Comparison of ENCODE assay signal across 10 cellular contexts in the genomic region with DNA sequence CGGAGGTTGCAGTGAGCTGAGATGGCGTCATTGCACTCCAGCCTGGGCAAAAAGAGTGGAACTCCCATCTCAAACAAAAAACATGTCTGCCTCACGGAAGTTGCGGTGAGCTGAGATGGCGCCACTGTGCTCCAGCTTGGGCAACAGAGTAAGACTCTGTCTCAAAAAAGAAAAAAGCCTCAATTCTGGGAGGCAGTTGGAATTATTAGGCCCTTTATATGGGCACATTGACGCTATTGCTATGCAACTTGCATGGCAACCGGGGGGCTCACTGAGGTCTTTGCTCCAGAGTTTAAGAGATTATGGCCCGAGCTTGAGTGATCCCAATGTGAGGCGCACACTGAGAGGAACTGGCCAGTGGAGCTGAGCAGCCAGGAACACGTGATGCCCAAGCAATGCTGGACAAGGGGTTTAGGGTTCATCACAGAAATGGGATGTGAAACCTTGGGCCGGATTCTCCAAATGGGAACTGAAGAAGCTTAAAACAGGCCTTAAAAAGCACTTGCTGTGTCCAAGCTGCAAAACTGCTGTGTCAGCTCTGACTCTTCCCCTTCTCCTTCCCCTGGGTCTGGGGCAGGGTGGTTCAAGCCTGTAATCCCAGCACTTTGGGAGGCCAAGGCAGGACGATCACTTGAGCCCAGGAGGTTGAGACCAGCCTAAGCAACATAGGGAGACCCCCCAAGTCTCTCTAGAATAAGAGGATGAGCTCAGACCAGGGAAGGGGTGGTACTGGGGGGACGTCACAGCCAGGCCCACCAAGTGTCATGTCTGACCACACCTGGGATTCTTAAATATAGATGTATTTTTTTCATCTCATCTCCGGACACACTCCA. TPM values are rescaled to one million over a fixed set of nuclear protein-coding genes. Genes with fewer than 3 reads are reported as not detected.
DNase-seq lines count a peak whose midpoint lies in the region; ATAC-seq, FAIRE-seq and TF ChIP-seq lines count a peak whose summit lies in the region.
"Had no signal": no experiment of that assay in that cellular context is flagged by ENCODE, and none has a peak within 500 bp of the region (broad histone marks: within the 10 kb centered on the region; RNA-seq: fewer than 3 reads in every experiment).

No MANE protein-coding gene starts in this region.

- H3K4me2 ChIP-seq in Loucy (ENCODE audit: low read depth, low read length, poor library complexity, severe bottlenecking) (peak overlapping the region; percentile 91), K562 (ENCODE audit: insufficient read depth, low read length) (peak overlapping the region; percentile 99)

- in situ Hi-C loops in K562 (cut with MboI) = loop anchor here (10.0 kb wide), 1 partner anchor 93 kb away; a partner anchor contains a TSS

- no peaks in the 10 kb centered on the region for H3K27me3 Mint-ChIP-seq in CD8-positive, alpha-beta T cell (ENCODE audit: low read depth)

- H3K4me3 Mint-ChIP-seq in CD8-positive, alpha-beta T cell = peak overlapping the region; percentile 99

- H3K27ac ChIP-seq in CD8-positive, alpha-beta T cell (ENCODE audit: low read depth, low read length) = no peak overlapping the region
- H3K27ac ChIP-seq in K562 (ENCODE audit: extremely low read depth, low read depth, low read length) = peak overlapping the region; percentile 82

- no peaks in the 10 kb centered on the region for H3F3A ChIP-seq in Loucy (ENCODE audit: low read depth)

- peaks cover 33% of the 10 kb centered on the region for H3K4me1 ChIP-seq in CD8-positive, alpha-beta T cell (ENCODE audit: insufficient read depth, low read length)
- peaks cover 27% of the 10 kb centered on the region for H3K4me1 ChIP-seq in Loucy (ENCODE audit: insufficient read depth, low read length, poor library complexity, severe bottlenecking)
- H3K4me1 ChIP-seq in K562 (replicated peaks in 1 of 2; ENCODE audit: control insufficient read depth in 2 of 2, insufficient read depth in 2 of 2, low read length in 2 of 2) = peaks cover 32 to 54% of the 10 kb centered on the region in 2 experiments

- H3K27me3 ChIP-seq in CD8-positive, alpha-beta T cell (ENCODE audit: insufficient read depth, low read length) = no peaks in the 10 kb centered on the region
- H3K27me3 ChIP-seq in Loucy (ENCODE audit: insufficient read depth, low read length, poor library complexity, severe bottlenecking) (no peaks in the 10 kb centered on the region), K562 (ENCODE audit: control insufficient read depth in 2 of 2, insufficient read depth in 2 of 2, low read length in 2 of 2) (no peaks in the 10 kb centered on the region)

- H3K9ac ChIP-seq in Loucy (ENCODE audit: low read depth, low read length, poor library complexity, severe bottlenecking) (no peak overlapping the region), K562 (ENCODE audit: insufficient read depth in 1 of 2, low read depth in 2 of 2, low read length in 2 of 2) (peak overlapping the region; percentile 90 to 91; a peak in 3 of 4 replicates)

- no peak for ATAC-seq in CD8-positive, alpha-beta T cell
- ATAC-seq in K562 = peak; percentile 11
- no peak for ATAC-seq in HG02798 (IDR thresholded peaks at IDR 0.05; ENCODE audit: poor library complexity, unreplicated experiment)
- no peak for ATAC-seq in GM19463 (IDR thresholded peaks at IDR 0.05; ENCODE audit: unreplicated experiment)

- peaks cover 51% of the 10 kb centered on the region for H3K36me3 Mint-ChIP-seq in CD8-positive, alpha-beta T cell

- H3K4me1 Mint-ChIP-seq in CD8-positive, alpha-beta T cell (ENCODE audit: low read depth) = peaks cover 47% of the 10 kb centered on the region

- no peak overlapping the region for H3K4me3 ChIP-seq in CD8-positive, alpha-beta T cell (ENCODE audit: low read depth, low read length)
- H3K4me3 ChIP-seq in Loucy (ENCODE audit: low read length, poor library complexity, severe bottlenecking) (no peak overlapping the region), K562 (peak overlapping the region; percentile 70)

- H2AFZ ChIP-seq in Loucy (ENCODE audit: low read length) = no peak overlapping the region
- no peak overlapping the region for H2AFZ ChIP-seq in K562 (ENCODE audit: low read depth, low read length)

- POLR2A ChIA-PET in CD8-positive, alpha-beta T cell (lab: Charles Lee) = interaction anchor here (0.6 to 2.3 kb wide), 9 partner anchors 13 to 175 kb away, joined by 3 to 16 read pairs (median 3); a partner anchor contains a TSS
- POLR2A ChIA-PET in K562 (lab: Yijun Ruan, JAX) = interaction anchor here (0.6 to 14.5 kb wide), 39 partner anchors 8 to 567 kb away, joined by 3 to 439 read pairs (median 6); a partner anchor contains a TSS
- POLR2A ChIA-PET in GM10248 (lab: Yijun Ruan, JAX) = interaction anchor here (0.6 to 3.8 kb wide), 13 partner anchors 8 to 633 kb away, joined by 3 to 67 read pairs (median 4); a partner anchor contains a TSS

- no TSS peak for BruUV-seq in K562 (replicated peaks; lab: Mats Ljungman, UMichigan)

- no peaks in the 10 kb centered on the region for H3K9me1 ChIP-seq in K562 (ENCODE audit: control insufficient read depth, insufficient read depth, low read length)

- H3K36me3 ChIP-seq in CD8-positive, alpha-beta T cell (ENCODE audit: insufficient read depth, low read length) = peaks cover 12% of the 10 kb centered on the region
- H3K36me3 ChIP-seq in Loucy (ENCODE audit: insufficient read depth, low read length) (peaks cover 6% of the 10 kb centered on the region; the same call in 1 of the 2 replicates), K562 (ENCODE audit: control insufficient read depth, insufficient read depth, low read length) (peaks cover 56% of the 10 kb centered on the region)

- H4K20me1 ChIP-seq in Loucy (ENCODE audit: insufficient read depth, low read length, poor library complexity, severe bottlenecking) (peaks cover 13% of the 10 kb centered on the region), K562 (replicated peaks; ENCODE audit: control insufficient read depth, insufficient read depth, low read length) (peaks cover 21% of the 10 kb centered on the region)

- H3K9me2 ChIP-seq in Loucy (replicated peaks; ENCODE audit: low read depth, low read length) = no peaks in the 10 kb centered on the region

- H3K27ac Mint-ChIP-seq in CD8-positive, alpha-beta T cell = no peak overlapping the region

- intact Hi-C loops in CD8-positive, alpha-beta T cell (cut with DNase I, micrococcal nuclease) = loop anchor here (1.0 to 10.0 kb wide), 4 partner anchors 24 to 455 kb away; a partner anchor contains a TSS
- intact Hi-C loops in K562 (cut with micrococcal nuclease) = loop anchor here (1.0 to 5.0 kb wide), 3 partner anchors 35 to 94 kb away; a partner anchor contains a TSS

- no peak for TF ChIP-seq RAD21 in K562 (CRISPR knock-in tag; conservative IDR thresholded peaks at IDR 0.05 in 1 of 2, IDR thresholded peaks at IDR 0.05 in 1 of 2)

- TF ChIP-seq POLR2A in K562 (conservative IDR thresholded peaks at IDR 0.05) = peak; percentile 94

- H3K79me2 ChIP-seq in Loucy (ENCODE audit: insufficient read depth, low read length) = peaks cover 31% of the 10 kb centered on the region
- H3K79me2 ChIP-seq in K562 (ENCODE audit: control insufficient read depth, insufficient read depth, low read length) = peaks cover 47% of the 10 kb centered on the region

- TF ChIP-seq CTCF in CD8-positive, alpha-beta T cell (IDR thresholded peaks at IDR 0.05) = no peak
- TF ChIP-seq CTCF in Loucy (conservative IDR thresholded peaks at IDR 0.05; ENCODE audit: low read length) (no peak), K562 (IDR thresholded peaks at IDR 0.05 in 2 of 3, conservative IDR thresholded peaks at IDR 0.05 in 1 of 3; ENCODE audit: insufficient read depth in 2 of 3, low read depth in 1 of 3, low read length in 3 of 3) (no peak), GM10248 (IDR thresholded peaks at IDR 0.05; ENCODE audit: control extremely low read depth, extremely low read depth, low read depth, missing control alignments) (no peak)

- DNase-seq in CD8-positive, alpha-beta T cell = no peak
- peak in 1 of 4 experiments; percentile 80 for DNase-seq in K562 (ENCODE audit: extremely low read depth in 1 of 4, low spot score in 3 of 4)
- DNase-seq in medulla oblongata (ENCODE audit: extremely low spot score) = peak; percentile 92
- DNase-seq in GM10248 (ENCODE audit: extremely low spot score) = no peak
- DNase-seq in NCI-H1105 treated with DMSO at 0.1 percent for 48 hours (lab: John Stamatoyannopoulos, UW) = no peak

- no peaks in the 10 kb centered on the region for H3K9me3 ChIP-seq in CD8-positive, alpha-beta T cell (ENCODE audit: low read length)
- H3K9me3 ChIP-seq in Loucy (ENCODE audit: insufficient read depth, low read depth, low read length) (no peaks in the 10 kb centered on the region), K562 (replicated peaks; ENCODE audit: control insufficient read depth, insufficient read depth, low read depth, low read length) (no peaks in the 10 kb centered on the region)

- CTCF ChIA-PET in CD8-positive, alpha-beta T cell (lab: Charles Lee) = interaction anchor here (0.6 to 2.9 kb wide), 6 partner anchors 8 to 180 kb away, joined by 3 to 11 read pairs (median 4); a partner anchor contains a TSS
- CTCF ChIA-PET in K562 (lab: Yijun Ruan, JAX; ENCODE audit: low intra/inter-chr PET ratio) (interaction anchor here (0.6 kb wide), 1 partner anchor 333 kb away, joined by 3 read pairs; no protein-coding TSS in a partner anchor), GM10248 (lab: Yijun Ruan, JAX) (interaction anchor here (1.0 to 3.1 kb wide), 8 partner anchors 10 to 179 kb away, joined by 3 to 27 read pairs (median 6); a partner anchor contains a TSS)

- 19% methylated on average over 14 of the region's 14 CpGs for WGBS in K562 (ENCODE audit: insufficient coverage, low coverage, missing lambda C conversion rate)

- FAIRE-seq in K562 (lab: Jason Lieb, UNC) = peak; percentile 73

- no peak for TF ChIP-seq EP300 in K562 (IDR thresholded peaks at IDR 0.05; ENCODE audit: low read length)

- H3K9me3 Mint-ChIP-seq in CD8-positive, alpha-beta T cell = no peaks in the 10 kb centered on the region

RNA-seq across cellular contexts. Expression of a gene that starts 2.5 kb away (rescaled TPM):
- 100 to 1,000 TPM; 665 to 668 TPM for total RNA-seq in CD8-positive, alpha-beta T cell
- 116 and 227 TPM in 2 replicates for total RNA-seq in K562 (2011; cell fraction: chromatin; rRNA removed; ENCODE audit: low replicate concordance)
- total RNA-seq in K562 (2011; cell fraction: nucleolus; rRNA removed) = 251 and 284 TPM in 2 replicates
- 546 and 1,281 TPM in 2 replicates for total RNA-seq in K562 (2011; cell fraction: nucleoplasm; rRNA removed)
- total RNA-seq in K562 (2014; rRNA removed) (3,611 and 4,100 TPM in 2 replicates), K562 (2014; rRNA removed; fragmentation: Illumina TruSeq; extraction: Trizol) (2,821 and 3,420 TPM in 2 replicates), K562 (2015; rRNA removed; fragmentation: Illumina TruSeq; extraction: Trizol) (4,574 and 5,040 TPM in 2 replicates), K562 (2021) (3,376 and 3,459 TPM in 2 replicates)
- polyA plus RNA-seq in K562 (2011; rRNA removed) (1,231 and 2,161 TPM in 2 replicates), K562 (2014; fragmentation: Illumina TruSeq; extraction: Trizol) (6,461 and 6,790 TPM in 2 replicates), K562 (2014; fragmentation: Nextera tagmentation; extraction: Ambion mirVana) (over 10,000 TPM; 17,458 to 27,415 TPM), K562 (2014; rRNA removed) (3,965 and 4,994 TPM in 2 replicates)
- 5,138 and 6,086 TPM in 2 replicates for polyA plus RNA-seq in K562 (2011; cell fraction: cytosol; rRNA removed)
- 1,631 and 1,635 TPM in 2 replicates for polyA plus RNA-seq in K562 (2011; cell fraction: nucleus; rRNA removed)
- polyA plus RNA-seq in K562 (2012) = 3,654 and 5,025 TPM in 2 replicates
- 536 and 548 TPM in 2 replicates for polyA minus RNA-seq in K562 (2011; rRNA and poly(A)+ RNA removed)
- polyA minus RNA-seq in K562 (2011; cell fraction: cytosol; rRNA and poly(A)+ RNA removed) = 790 and 999 TPM in 2 replicates
- polyA minus RNA-seq in K562 (2011; cell fraction: nucleus; rRNA and poly(A)+ RNA removed) = 171 and 269 TPM in 2 replicates

RNA-seq across cellular contexts. Expression of a gene that starts 12.9 kb away (rescaled TPM):
- 10 to 100 TPM; 55.7 to 57.4 TPM for total RNA-seq in CD8-positive, alpha-beta T cell
- 47.4 and 110 TPM in 2 replicates for total RNA-seq in K562 (2011; cell fraction: chromatin; rRNA removed; ENCODE audit: low replicate concordance)
- total RNA-seq in K562 (2011; cell fraction: nucleolus; rRNA removed) = 95.2 and 106 TPM in 2 replicates
- 67.2 and 75.0 TPM in 2 replicates for total RNA-seq in K562 (2011; cell fraction: nucleoplasm; rRNA removed)
- total RNA-seq in K562 (2014; rRNA removed) (44.5 and 62.0 TPM in 2 replicates), K562 (2014; rRNA removed; fragmentation: Illumina TruSeq; extraction: Trizol) (22.1 and 23.0 TPM in 2 replicates), K562 (2015; rRNA removed; fragmentation: Illumina TruSeq; extraction: Trizol) (41.3 and 46.5 TPM in 2 replicates), K562 (2021) (95.4 and 98.5 TPM in 2 replicates)
- polyA plus RNA-seq in K562 (2011; rRNA removed) (51.2 and 56.6 TPM in 2 replicates), K562 (2014; fragmentation: Illumina TruSeq; extraction: Trizol) (67.5 and 79.1 TPM in 2 replicates), K562 (2014; fragmentation: Nextera tagmentation; extraction: Ambion mirVana) (1 to 10 TPM; 3.2 to 5.5 TPM), K562 (2014; rRNA removed) (69.6 and 79.5 TPM in 2 replicates)
- 75.9 and 134 TPM in 2 replicates for polyA plus RNA-seq in K562 (2011; cell fraction: cytosol; rRNA removed)
- polyA plus RNA-seq in K562 (2011; cell fraction: nucleus; rRNA removed) = 94.1 and 129 TPM in 2 replicates
- polyA plus RNA-seq in K562 (2012) = 105 and 115 TPM in 2 replicates
- 13.0 and 20.5 TPM in 2 replicates for polyA minus RNA-seq in K562 (2011; rRNA and poly(A)+ RNA removed)
- polyA minus RNA-seq in K562 (2011; cell fraction: cytosol; rRNA and poly(A)+ RNA removed) = 37.3 and 38.6 TPM in 2 replicates
- polyA minus RNA-seq in K562 (2011; cell fraction: nucleus; rRNA and poly(A)+ RNA removed) = 30.5 and 33.0 TPM in 2 replicates

RNA-seq across cellular contexts. Expression of a gene that starts 25.5 kb away (rescaled TPM):
- total RNA-seq in CD8-positive, alpha-beta T cell = 10 to 100 TPM in 1 of 2 experiments, 1 to 10 TPM in 1; 9.5 to 11.9 TPM
- 36.8 and 78.5 TPM in 2 replicates for total RNA-seq in K562 (2011; cell fraction: chromatin; rRNA removed; ENCODE audit: low replicate concordance)
- 40.7 and 40.9 TPM in 2 replicates for total RNA-seq in K562 (2011; cell fraction: nucleolus; rRNA removed)
- total RNA-seq in K562 (2011; cell fraction: nucleoplasm; rRNA removed) = 28.8 and 32.4 TPM in 2 replicates
- total RNA-seq in K562 (2014; rRNA removed) = 12.9 and 20.5 TPM in 2 replicates
- total RNA-seq in K562 (2014; rRNA removed; fragmentation: Illumina TruSeq; extraction: Trizol) = 8.8 and 11.3 TPM in 2 replicates
- 15.2 and 18.4 TPM in 2 replicates for total RNA-seq in K562 (2015; rRNA removed; fragmentation: Illumina TruSeq; extraction: Trizol)
- 26.1 and 28.1 TPM in 2 replicates for total RNA-seq in K562 (2021)
- polyA plus RNA-seq in K562 (2011; rRNA removed) = 26.0 and 26.7 TPM in 2 replicates
- 26.7 and 37.5 TPM in 2 replicates for polyA plus RNA-seq in K562 (2011; cell fraction: cytosol; rRNA removed)
- 26.4 and 41.7 TPM in 2 replicates for polyA plus RNA-seq in K562 (2011; cell fraction: nucleus; rRNA removed)
- 20.3 and 23.1 TPM in 2 replicates for polyA plus RNA-seq in K562 (2012)
- polyA plus RNA-seq in K562 (2014; fragmentation: Illumina TruSeq; extraction: Trizol) = 31.1 and 32.2 TPM in 2 replicates
- 1 to 10 TPM; 1.9 to 2.2 TPM for polyA plus RNA-seq in K562 (2014; fragmentation: Nextera tagmentation; extraction: Ambion mirVana)
- 18.0 and 24.3 TPM in 2 replicates for polyA plus RNA-seq in K562 (2014; rRNA removed)
- polyA minus RNA-seq in K562 (2011; rRNA and poly(A)+ RNA removed) = 15.7 and 26.2 TPM in 2 replicates
- polyA minus RNA-seq in K562 (2011; cell fraction: cytosol; rRNA and poly(A)+ RNA removed) = 20.6 and 25.9 TPM in 2 replicates
- 13.2 and 13.8 TPM in 2 replicates for polyA minus RNA-seq in K562 (2011; cell fraction: nucleus; rRNA and poly(A)+ RNA removed)

RNA-seq across cellular contexts. Expression of a gene that starts 26.1 kb away (rescaled TPM):
- total RNA-seq in CD8-positive, alpha-beta T cell = 10 to 100 TPM; 10.5 to 11.5 TPM
- 106 and 309 TPM in 2 replicates for total RNA-seq in K562 (2011; cell fraction: chromatin; rRNA removed; ENCODE audit: low replicate concordance)
- 270 and 321 TPM in 2 replicates for total RNA-seq in K562 (2011; cell fraction: nucleolus; rRNA removed)
- total RNA-seq in K562 (2011; cell fraction: nucleoplasm; rRNA removed) = 174 and 179 TPM in 2 replicates
- total RNA-seq in K562 (2014; rRNA removed) = 453 and 558 TPM in 2 replicates
- 56.6 and 95.4 TPM in 2 replicates for total RNA-seq in K562 (2014; rRNA removed; fragmentation: Illumina TruSeq; extraction: Trizol)
- 282 and 294 TPM in 2 replicates for total RNA-seq in K562 (2015; rRNA removed; fragmentation: Illumina TruSeq; extraction: Trizol)
- total RNA-seq in K562 (2021) = 335 and 343 TPM in 2 replicates
- polyA plus RNA-seq in K562 (2011; rRNA removed) = 237 and 273 TPM in 2 replicates
- 435 and 727 TPM in 2 replicates for polyA plus RNA-seq in K562 (2011; cell fraction: cytosol; rRNA removed)
- 267 and 312 TPM in 2 replicates for polyA plus RNA-seq in K562 (2011; cell fraction: nucleus; rRNA removed)
- 308 and 401 TPM in 2 replicates for polyA plus RNA-seq in K562 (2012)
- 165 and 339 TPM in 2 replicates for polyA plus RNA-seq in K562 (2014; fragmentation: Illumina TruSeq; extraction: Trizol)
- 10 to 100 TPM; 71.4 to 95.3 TPM for polyA plus RNA-seq in K562 (2014; fragmentation: Nextera tagmentation; extraction: Ambion mirVana)
- 310 and 330 TPM in 2 replicates for polyA plus RNA-seq in K562 (2014; rRNA removed)
- 168 and 344 TPM in 2 replicates for polyA minus RNA-seq in K562 (2011; rRNA and poly(A)+ RNA removed)
- 335 and 352 TPM in 2 replicates for polyA minus RNA-seq in K562 (2011; cell fraction: cytosol; rRNA and poly(A)+ RNA removed)
- polyA minus RNA-seq in K562 (2011; cell fraction: nucleus; rRNA and poly(A)+ RNA removed) = 89.8 and 126 TPM in 2 replicates

RNA-seq across cellular contexts. Expression of a gene that starts 34.1 kb away (rescaled TPM):
- 1 to 10 TPM in 1 of 2 experiments, under 1 TPM in 1; 0.68 to 1.0 TPM for total RNA-seq in CD8-positive, alpha-beta T cell
- total RNA-seq in K562 (2011; cell fraction: chromatin; rRNA removed; ENCODE audit: low replicate concordance) = 1.4 and 2.3 TPM in 2 replicates
- 1.7 and 2.7 TPM in 2 replicates for total RNA-seq in K562 (2011; cell fraction: nucleolus; rRNA removed)
- total RNA-seq in K562 (2011; cell fraction: nucleoplasm; rRNA removed) = 0.99 and 1.0 TPM in 2 replicates
- 1.1 and 1.5 TPM in 2 replicates for total RNA-seq in K562 (2014; rRNA removed)
- total RNA-seq in K562 (2014; rRNA removed; fragmentation: Illumina TruSeq; extraction: Trizol) = 0.44 and 0.51 TPM in 2 replicates
- 0.76 and 1.2 TPM in 2 replicates for total RNA-seq in K562 (2015; rRNA removed; fragmentation: Illumina TruSeq; extraction: Trizol)
- 1.6 and 2.1 TPM in 2 replicates for total RNA-seq in K562 (2021)
- 1.9 and 4.2 TPM in 2 replicates for polyA plus RNA-seq in K562 (2011; rRNA removed)
- 4.5 and 4.6 TPM in 2 replicates for polyA plus RNA-seq in K562 (2011; cell fraction: cytosol; rRNA removed)
- 3.6 and 5.2 TPM in 2 replicates for polyA plus RNA-seq in K562 (2011; cell fraction: nucleus; rRNA removed)
- polyA plus RNA-seq in K562 (2012) = 2.2 and 4.5 TPM in 2 replicates
- 0.37 and 1.2 TPM in 2 replicates for polyA plus RNA-seq in K562 (2014; fragmentation: Illumina TruSeq; extraction: Trizol)
- under 1 TPM; 0.41 to 0.87 TPM for polyA plus RNA-seq in K562 (2014; fragmentation: Nextera tagmentation; extraction: Ambion mirVana)
- polyA plus RNA-seq in K562 (2014; rRNA removed) = 1.3 and 1.6 TPM in 2 replicates
- 0.25 and 0.45 TPM in 2 replicates for polyA minus RNA-seq in K562 (2011; rRNA and poly(A)+ RNA removed)
- 2.7 TPM in 1 of 2 replicates, not detected in the other for polyA minus RNA-seq in K562 (2011; cell fraction: cytosol; rRNA and poly(A)+ RNA removed)
- 0.81 and 1.6 TPM in 2 replicates for polyA minus RNA-seq in K562 (2011; cell fraction: nucleus; rRNA and poly(A)+ RNA removed)
- total RNA-seq: LHCN-M2, pulmonary artery endothelial cell had no signal
